ENCODE assay signal across 11 cellular contexts in genomic region chr20:50381053-50381732, GRCh38.
DNase-seq lines count a peak whose midpoint lies in the region; ATAC-seq and TF ChIP-seq lines count a peak whose summit lies in the region.
"Had no signal": no experiment of that assay in that cellular context is flagged by ENCODE, and none has a peak within 500 bp of the region (broad histone marks: within the 10 kb centered on the region; RNA-seq: fewer than 3 reads in every experiment).

No MANE protein-coding gene starts in this region.

- H3K4me3 Mint-ChIP-seq in activated T-helper 2 cell treated with anti-CD3 and anti-CD28 coated beads, Interferon-gamma antibody, Interleukin-2, Interleukin-4, amounts not matched to agents 10 μg/mL and 5 μg/mL and 100 μg/mL, durations not matched to agents 14 hours and 24 hours and 36 hours (ENCODE audit: low read depth): no peak overlapping the region
- H3K4me3 Mint-ChIP-seq in mesothelial cell of epicardium: no peak overlapping the region

- peak overlapping the region; percentile 2 for H3K27ac Mint-ChIP-seq in activated T-helper 2 cell treated with anti-CD3 and anti-CD28 coated beads, Interferon-gamma antibody, Interleukin-2, Interleukin-4, amounts not matched to agents 10 μg/mL and 5 μg/mL and 100 μg/mL, durations not matched to agents 14 hours and 24 hours and 36 hours
- peak overlapping the region; percentile 5 for H3K27ac Mint-ChIP-seq in mesothelial cell of epicardium

- H3K27ac ChIP-seq in right atrium auricular region: peak overlapping the region; percentile 85 to 87
- H3K27ac ChIP-seq in uterus: peak overlapping the region; percentile 77 to 85

- H3K27me3 ChIP-seq in right atrium auricular region (no peaks in the 10 kb centered on the region), uterus (no peaks in the 10 kb centered on the region)
- H3K27me3 ChIP-seq: dorsolateral prefrontal cortex had no signal

- intact Hi-C loops in Right ventricle myocardium superior (cut with DNase I) (loop anchor here (5.0 kb wide), 1 partner anchor 189 kb away; the partner anchor contains the start of gene CEBPB), uterus (cut with DNase I; ENCODE audit: low total_unique reads) (no loop called here)
- intact Hi-C loops in activated T-helper 2 cell treated with anti-CD3 and anti-CD28 coated beads, Interferon-gamma antibody, Interleukin-2, Interleukin-4, amounts not matched to agents 10 μg/mL and 5 μg/mL and 100 μg/mL, durations not matched to agents 14 hours and 24 hours and 36 hours (cut with micrococcal nuclease): no loop called here

- no peaks in the 10 kb centered on the region for H3K9me3 ChIP-seq in right atrium auricular region
- no peaks in the 10 kb centered on the region for H3K9me3 ChIP-seq in uterus

- no peaks in the 10 kb centered on the region for H3K36me3 Mint-ChIP-seq in activated T-helper 2 cell treated with anti-CD3 and anti-CD28 coated beads, Interferon-gamma antibody, Interleukin-2, Interleukin-4, amounts not matched to agents 10 μg/mL and 5 μg/mL and 100 μg/mL, durations not matched to agents 14 hours and 24 hours and 36 hours (ENCODE audit: low read depth)
- no peaks in the 10 kb centered on the region for H3K36me3 Mint-ChIP-seq in mesothelial cell of epicardium

- no peaks in the 10 kb centered on the region for H3K9me3 Mint-ChIP-seq in activated T-helper 2 cell treated with anti-CD3 and anti-CD28 coated beads, Interferon-gamma antibody, Interleukin-2, Interleukin-4, amounts not matched to agents 10 μg/mL and 5 μg/mL and 100 μg/mL, durations not matched to agents 14 hours and 24 hours and 36 hours
- no peaks in the 10 kb centered on the region for H3K9me3 Mint-ChIP-seq in mesothelial cell of epicardium

- H3K4me1 ChIP-seq in right atrium auricular region (peaks cover 0 to 30% of the 10 kb centered on the region in 2 donors), uterus (peaks cover 6 to 10% of the 10 kb centered on the region in 2 donors)

- no peaks in the 10 kb centered on the region for H3K36me3 ChIP-seq in right atrium auricular region
- H3K36me3 ChIP-seq in uterus: no peaks in the 10 kb centered on the region

- DNase-seq in right atrium auricular region (ENCODE audit: low spot score) (no peak), Right ventricle myocardium superior (no peak), mesothelial cell of epicardium (ENCODE audit: low spot score in 2 of 2, unreplicated experiment in 2 of 2) (no peak), uterus (no peak), activated gamma-delta T cell (lab: John Stamatoyannopoulos, UW) (no peak), OCI-M2 (lab: John Stamatoyannopoulos, UW; ENCODE audit: unreplicated experiment) (no peak), NCI-H82 treated with DMSO at 0.1 percent for 48 hours (lab: John Stamatoyannopoulos, UW; ENCODE audit: unreplicated experiment) (no peak)
- DNase-seq in activated T-helper 2 cell treated with anti-CD3 and anti-CD28 coated beads, Interferon-gamma antibody, Interleukin-2, Interleukin-4, amounts not matched to agents 10 μg/mL and 5 μg/mL and 100 μg/mL, durations not matched to agents 14 hours and 24 hours and 36 hours (ENCODE audit: low spot score): no peak
- DNase-seq: activated CD4-positive, alpha-beta T cell treated with anti-CD3 and anti-CD28 coated beads, Interleukin-2, amount 50 U/mL, for 48 hours; dorsolateral prefrontal cortex; NCI-H2081 had no signal

- H3K4me1 Mint-ChIP-seq in activated T-helper 2 cell treated with anti-CD3 and anti-CD28 coated beads, Interferon-gamma antibody, Interleukin-2, Interleukin-4, amounts not matched to agents 10 μg/mL and 5 μg/mL and 100 μg/mL, durations not matched to agents 14 hours and 24 hours and 36 hours (ENCODE audit: low read depth): peaks cover 46% of the 10 kb centered on the region
- H3K4me1 Mint-ChIP-seq in mesothelial cell of epicardium: peaks cover 57% of the 10 kb centered on the region

- ATAC-seq in Right ventricle myocardium superior (ENCODE audit: poor library complexity): no peak

- H3K27me3 Mint-ChIP-seq in activated T-helper 2 cell treated with anti-CD3 and anti-CD28 coated beads, Interferon-gamma antibody, Interleukin-2, Interleukin-4, amounts not matched to agents 10 μg/mL and 5 μg/mL and 100 μg/mL, durations not matched to agents 14 hours and 24 hours and 36 hours (ENCODE audit: low read depth): no peaks in the 10 kb centered on the region
- no peaks in the 10 kb centered on the region for H3K27me3 Mint-ChIP-seq in mesothelial cell of epicardium (ENCODE audit: low read depth)

- TF ChIP-seq CTCF in right atrium auricular region (IDR thresholded peaks at IDR 0.05) (no peak), mesothelial cell of epicardium (IDR thresholded peaks at IDR 0.05; ENCODE audit: unreplicated experiment) (no peak), uterus (IDR thresholded peaks at IDR 0.05) (no peak)

- no peak for TF ChIP-seq POLR2A in uterus (IDR thresholded peaks at IDR 0.05)

- no peak overlapping the region for H3K4me3 ChIP-seq in right atrium auricular region
- H3K4me3 ChIP-seq in uterus: no peak overlapping the region
- H3K4me3 ChIP-seq: dorsolateral prefrontal cortex had no signal
